Comparison of ENCODE assay signal across 12 cellular contexts in genomic region chr2:25347205-25347815, GRCh38. TPM values are rescaled to one million over a fixed set of nuclear protein-coding genes. Genes with fewer than 3 reads are reported as not detected.
DNase-seq lines count a peak whose midpoint lies in the region; FAIRE-seq and TF ChIP-seq lines count a peak whose summit lies in the region.
"Had no signal": no experiment of that assay in that cellular context is flagged by ENCODE, and none has a peak within 500 bp of the region (broad histone marks: within the 10 kb centered on the region; RNA-seq: fewer than 3 reads in every experiment).

No MANE protein-coding gene starts in this region.

- H3K4me2 ChIP-seq in H1 (ENCODE audit: insufficient read depth in 1 of 2, low read depth in 2 of 2, low read length in 2 of 2), result no peak overlapping the region

- no peak overlapping the region for H2BK12ac ChIP-seq in H1 (ENCODE audit: low read depth, low read length)

- H3K36me3 ChIP-seq in H1 (ENCODE audit: control insufficient read depth in 2 of 4, insufficient read depth in 4 of 4, low read length in 3 of 4), result no peaks in the 10 kb centered on the region
- no peaks in the 10 kb centered on the region for H3K36me3 ChIP-seq in adrenal gland (replicated peaks in 1 of 2)
- H3K36me3 ChIP-seq: left ventricle myocardium inferior, prostate gland had no signal

- FAIRE-seq in H1 (lab: Jason Lieb, UNC) (no peak), GM19239 (lab: Jason Lieb, UNC) (no peak)
- FAIRE-seq: TTC549 had no signal

- H2BK120ac ChIP-seq in H1 (replicated peaks; ENCODE audit: low read depth, low read length), result no peak overlapping the region

- no peak overlapping the region for H2AFZ ChIP-seq in H1 (ENCODE audit: low read length)

- no peak overlapping the region for H2AK5ac ChIP-seq in H1 (ENCODE audit: low read depth, low read length)

- peaks cover 0 to 12% (median 10%) of the 10 kb centered on the region in 4 experiments; a peak in 5 of 7 replicates for H3K27me3 ChIP-seq in H1 (replicated peaks in 1 of 4; ENCODE audit: control insufficient read depth in 3 of 4, extremely low read depth in 1 of 4, insufficient read depth in 3 of 4, low read length in 3 of 4)
- no peaks in the 10 kb centered on the region for H3K27me3 ChIP-seq in adrenal gland

- no peaks in the 10 kb centered on the region for H3K23me2 ChIP-seq in H1 (ENCODE audit: low read depth, low read length)

- CTCF ChIA-PET in activated CD4-positive, alpha-beta T cell treated with anti-CD3 and anti-CD28 coated beads, Interleukin-2, amount 10 ng/mL, durations not matched to agents 7 days and 5 days (lab: Charles Lee), result interaction anchor here (0.5 to 3.3 kb wide), 6 partner anchors 15 to 704 kb away, joined by 3 to 18 read pairs (median 4); no protein-coding TSS in a partner anchor
- CTCF ChIA-PET in H1 (lab: Charles Lee; ENCODE audit: partially characterized antibody), result interaction anchor here (0.8 to 5.4 kb wide), 7 partner anchors 14 to 318 kb away, joined by 3 to 36 read pairs (median 5); no protein-coding TSS in a partner anchor

- H3K4me3 ChIP-seq in H1 (ENCODE audit: extremely low read depth in 1 of 4, insufficient read depth in 2 of 4, low read depth in 3 of 4, low read length in 4 of 4) (no peak overlapping the region), adrenal gland (no peak overlapping the region)
- H3K4me3 ChIP-seq: left ventricle myocardium inferior, prostate gland had no signal

- intact Hi-C loops in adrenal gland (cut with DNase I), result no loop called here

- no peak overlapping the region for H4K91ac ChIP-seq in H1 (replicated peaks; ENCODE audit: insufficient read length, low read length)

- H4K5ac ChIP-seq in H1 (ENCODE audit: insufficient read length, low read depth, low read length), result no peak overlapping the region

- no peak for TF ChIP-seq EP300 in H1 (IDR thresholded peaks at IDR 0.05; ENCODE audit: borderline replicate concordance in 1 of 2, low read depth in 2 of 2, low read length in 2 of 2)

- H3K14ac ChIP-seq in H1 (ENCODE audit: insufficient read length), result no peak overlapping the region

- no peaks in the 10 kb centered on the region for H3K79me1 ChIP-seq in H1 (ENCODE audit: low read depth, low read length)

- H4K8ac ChIP-seq in H1 (ENCODE audit: extremely low read depth, insufficient read depth, low read length), result no peak overlapping the region

- no peaks in the 10 kb centered on the region for H3K79me2 ChIP-seq in H1 (ENCODE audit: control insufficient read depth in 1 of 2, insufficient read depth in 2 of 2, low read length in 2 of 2)

- 85% methylated on average over 7 of the region's 7 CpGs; no CpG with 5 or more reads in 1 of the 2 experiments for WGBS in H1 (ENCODE audit: extremely low coverage in 1 of 2, insufficient coverage in 1 of 2, insufficient read length in 1 of 2, insufficient replicate concordance in 2 of 2, low coverage in 1 of 2, low lambda C conversion rate in 2 of 2, missing lambda C conversion rate in 1 of 2), 2 experiments
- WGBS in adrenal gland, 4 donors, result 64 to 73% (median 71%) methylated on average over 6 to 7 of the region's 7 CpGs

- H2BK5ac ChIP-seq in H1 (ENCODE audit: low read depth, low read length), result no peak overlapping the region

- H4K20me1 ChIP-seq in H1 (replicated peaks in 1 of 2; ENCODE audit: control insufficient read depth in 1 of 2, insufficient read depth in 2 of 2, low read length in 2 of 2), result no peaks in the 10 kb centered on the region

- H3K56ac ChIP-seq in H1 (replicated peaks; ENCODE audit: insufficient read length, low read depth, low read length), result no peak overlapping the region

- H3K36me3 Mint-ChIP-seq in activated CD4-positive, alpha-beta T cell treated with anti-CD3 and anti-CD28 coated beads, Interleukin-2, amount 10 ng/mL, durations not matched to agents 7 days and 5 days (ENCODE audit: low read depth), result no peaks in the 10 kb centered on the region

- H2BK15ac ChIP-seq in H1 (ENCODE audit: low read length), result peak overlapping the region; percentile 2; the same call in 1 of the 2 replicates

- no peak overlapping the region for H2BK20ac ChIP-seq in H1 (ENCODE audit: low read length)

- H3K27ac ChIP-seq in H1 (ENCODE audit: low read depth, low read length) (no peak overlapping the region), adrenal gland (no peak overlapping the region)
- H3K27ac ChIP-seq: left ventricle myocardium inferior, prostate gland had no signal

- no peak for TF ChIP-seq CTCF in H1 (IDR thresholded peaks at IDR 0.05; ENCODE audit: control extremely low read depth in 1 of 3, insufficient read depth in 1 of 3, low read depth in 1 of 3, low read length in 3 of 3)
- TF ChIP-seq CTCF in adrenal gland (IDR thresholded peaks at IDR 0.05), result no peak

- H3K4me3 Mint-ChIP-seq in activated CD4-positive, alpha-beta T cell treated with anti-CD3 and anti-CD28 coated beads, Interleukin-2, amount 10 ng/mL, durations not matched to agents 7 days and 5 days, result no peak overlapping the region

- no peak for TF ChIP-seq RAD21 in H1 (IDR thresholded peaks at IDR 0.05 in 1 of 2, conservative IDR thresholded peaks at IDR 0.05 in 1 of 2; ENCODE audit: low read depth in 2 of 2, low read length in 2 of 2)

- DNase-seq in activated CD4-positive, alpha-beta T cell treated with anti-CD3 and anti-CD28 coated beads for 48 hours, result peak; percentile 72
- no peak for DNase-seq in activated CD4-positive, alpha-beta T cell treated with anti-CD3 and anti-CD28 coated beads, Interleukin-2, amount 10 ng/mL, durations not matched to agents 7 days and 5 days
- DNase-seq in RPMI7951 (ENCODE audit: low read depth) (peak; percentile 33), H1 (ENCODE audit: low read depth in 1 of 2, low spot score in 2 of 2) (no peak), NK-92 (lab: John Stamatoyannopoulos, UW; ENCODE audit: unreplicated experiment) (no peak), adrenal gland (no peak), GM19239 (ENCODE audit: insufficient read length, low spot score) (no peak)
- DNase-seq in stimulated activated CD8-positive, alpha-beta memory T cell treated with anti-CD3 and anti-CD28 coated beads, Interleukin-7, amount 100 ng/mL, for 4 hours (ENCODE audit: low read depth in 2 of 2), result peak; percentile 39 to 40
- DNase-seq: KG1, left ventricle myocardium inferior had no signal

- no peak overlapping the region for H3K23ac ChIP-seq in H1 (ENCODE audit: insufficient read length)

- H3K4me1 Mint-ChIP-seq in activated CD4-positive, alpha-beta T cell treated with anti-CD3 and anti-CD28 coated beads, Interleukin-2, amount 10 ng/mL, durations not matched to agents 7 days and 5 days, result peaks cover 18% of the 10 kb centered on the region

- POLR2A ChIA-PET in activated CD4-positive, alpha-beta T cell treated with anti-CD3 and anti-CD28 coated beads, Interleukin-2, amount 10 ng/mL, durations not matched to agents 7 days and 5 days (lab: Charles Lee), result interaction anchor here (0.5 kb wide), 1 partner anchor 11 kb away, joined by 4 read pairs; no protein-coding TSS in a partner anchor
- POLR2A ChIA-PET in H1 (lab: Charles Lee; ENCODE audit: partially characterized antibody), result no interaction called here

- peaks cover 0 to 6% (median 3%) of the 10 kb centered on the region in 4 experiments; a peak in 4 of 7 replicates for H3K4me1 ChIP-seq in H1 (replicated peaks in 1 of 4; ENCODE audit: control insufficient read depth in 3 of 4, insufficient read depth in 4 of 4, low read length in 3 of 4)
- no peaks in the 10 kb centered on the region for H3K4me1 ChIP-seq in adrenal gland (replicated peaks in 1 of 2)
- H3K4me1 ChIP-seq: prostate gland had no signal

- no peak overlapping the region for H3K4ac ChIP-seq in H1 (replicated peaks; ENCODE audit: insufficient read length, low read depth, low read length)

- H3K27ac Mint-ChIP-seq in activated CD4-positive, alpha-beta T cell treated with anti-CD3 and anti-CD28 coated beads, Interleukin-2, amount 10 ng/mL, durations not matched to agents 7 days and 5 days, result no peak overlapping the region

- peaks cover 3% of the 10 kb centered on the region for H3K27me3 Mint-ChIP-seq in activated CD4-positive, alpha-beta T cell treated with anti-CD3 and anti-CD28 coated beads, Interleukin-2, amount 10 ng/mL, durations not matched to agents 7 days and 5 days

- H3K9me3 ChIP-seq in H1 (ENCODE audit: insufficient read depth in 2 of 2, low read depth in 1 of 2, low read length in 1 of 2) (no peaks in the 10 kb centered on the region), adrenal gland (replicated peaks in 1 of 3) (no peaks in the 10 kb centered on the region)
- H3K9me3 ChIP-seq: left ventricle myocardium inferior, prostate gland had no signal

- no peak overlapping the region for H3K9ac ChIP-seq in H1 (replicated peaks in 1 of 4; ENCODE audit: extremely low read depth in 1 of 4, low read depth in 3 of 4, low read length in 3 of 4)

- TF ChIP-seq POLR2A in H1 (IDR thresholded peaks at IDR 0.05; ENCODE audit: control extremely low read depth in 1 of 2, low read depth in 2 of 2, low read length in 2 of 2) (no peak), adrenal gland (IDR thresholded peaks at IDR 0.05) (no peak)

- no peaks in the 10 kb centered on the region for H3K9me3 Mint-ChIP-seq in activated CD4-positive, alpha-beta T cell treated with anti-CD3 and anti-CD28 coated beads, Interleukin-2, amount 10 ng/mL, durations not matched to agents 7 days and 5 days

- H3K18ac ChIP-seq in H1 (ENCODE audit: extremely low read depth, low read length), result no peak overlapping the region

TF ChIP-seq in H1, 55 proteins besides CTCF, POLR2A, EP300 and RAD21:
- TF ChIP-seq RBBP5 (IDR thresholded peaks at IDR 0.05; ENCODE audit: borderline replicate concordance, low read depth, low read length), result no peak
- no peak for TF ChIP-seq TCF12 (IDR thresholded peaks at IDR 0.05; ENCODE audit: low read depth, low read length)
- no peak for TF ChIP-seq EZH2 (IDR thresholded peaks at IDR 0.05; ENCODE audit: low read depth, low read length, severe bottlenecking)

RNA-seq across cellular contexts. Expression of gene DNMT3A, which starts 5.6 kb away (rescaled TPM):
- total RNA-seq in activated CD4-positive, alpha-beta T cell treated with anti-CD3 and anti-CD28 coated beads, Interleukin-2, amount 10 ng/mL, durations not matched to agents 7 days and 5 days, result 10 to 100 TPM; 55.9 to 62.3 TPM
- 1.4 and 2.3 TPM in 2 replicates for total RNA-seq in RPMI7951 (2014; rRNA removed; shearing (Covaris generic))
- total RNA-seq in H1 (2021; fragmentation: NEBNext Ultra II Directional; extraction: Animal tissue kit (Norgen Biotek cat#: 25700)), result 162 and 178 TPM in 2 replicates
- 33.6 and 50.8 TPM in 2 replicates for polyA plus RNA-seq in H1 (2011; rRNA removed)
- 36.6 TPM for polyA plus RNA-seq in H1 (2011; cell fraction: cytosol; rRNA removed)
- 120 TPM for polyA plus RNA-seq in H1 (2011; cell fraction: nucleus; rRNA removed)
- 95.4 to 118 TPM (median 100 TPM) in 4 replicates for polyA plus RNA-seq in H1 (2012, experiment 1 of 2)
- polyA plus RNA-seq in H1 (2012, experiment 2 of 2), result 19.1 TPM
- polyA plus RNA-seq in H1 (2013, experiment 1 of 2), result 58.9 TPM
- 54.4 TPM for polyA plus RNA-seq in H1 (2013, experiment 2 of 2)
- polyA minus RNA-seq in H1 (2011; rRNA and poly(A)+ RNA removed), result 80.2 and 102 TPM in 2 replicates
- polyA minus RNA-seq in H1 (2011; cell fraction: cytosol; rRNA and poly(A)+ RNA removed), result 99.8 TPM
- polyA minus RNA-seq in H1 (2011; cell fraction: nucleus; rRNA and poly(A)+ RNA removed), result 85.2 TPM
- 10 to 100 TPM; 10.6 to 53.4 (median 26.1) TPM for total RNA-seq in adrenal gland
- 10 to 100 TPM; 12.1 to 26.0 (median 17.3) TPM for polyA plus RNA-seq in adrenal gland

Comparison
In these comparisons a context has a peak if more than half of its experiments do, and no peak if none do; other contexts are left out.
1. DNase-seq: peak in activated CD4-positive, alpha-beta T cell treated with anti-CD3 and anti-CD28 coated beads for 48 hours (single experiment), RPMI7951 (single experiment) and stimulated activated CD8-positive, alpha-beta memory T cell treated with anti-CD3 and anti-CD28 coated beads, Interleukin-7, amount 100 ng/mL, for 4 hours (2 of 2); none in activated CD4-positive, alpha-beta T cell treated with anti-CD3 and anti-CD28 coated beads, Interleukin-2, amount 10 ng/mL, durations not matched to agents 7 days and 5 days (single experiment), H1 (0 of 2), NK-92 (single experiment), adrenal gland (0 of 7) and GM19239 (single experiment).